Comparison of ENCODE assay signal across 26 cellular contexts in genomic region chr2:121120991-121121390, GRCh38.
"Had no signal": no experiment of that assay in that cellular context is flagged by ENCODE, and none has a peak within 500 bp of the region (broad histone marks: within the 10 kb centered on the region; RNA-seq: fewer than 3 reads in every experiment).

No MANE protein-coding gene starts in this region.

- H3K4me3 ChIP-seq: ovary, psoas muscle, right lobe of liver, sigmoid colon, stomach, thoracic aorta, thyroid gland, tibial nerve, upper lobe of left lung, uterus had no signal

- DNase-seq: naive thymus-derived CD8-positive, alpha-beta T cell; nephron progenitor cell; occipital lobe; ovary; posterior cingulate gyrus; psoas muscle; right cardiac atrium; right lobe of liver; sigmoid colon; small intestine; stimulated activated CD4-positive, alpha-beta T cell treated with anti-CD3 and anti-CD28 coated beads, Interleukin-15, amount 100 ng/mL, for 24 hours; stimulated activated CD4-positive, alpha-beta T cell treated with anti-CD3 and anti-CD28 coated beads, Interleukin-2, amount 100 ng/mL, for 24 hours; stimulated activated CD4-positive, alpha-beta T cell treated with anti-CD3 and anti-CD28 coated beads, Interleukin-2, amount 100 ng/mL, for 48 hours; stimulated activated CD4-positive, alpha-beta T cell treated with anti-CD3 and anti-CD28 coated beads, Interleukin-4, amount 100 ng/mL, for 24 hours; stimulated activated naive B cell treated with anti-CD40 and anti-IgM and Interleukin-4, amounts not matched to agents 10 μg/mL and 1 μg/mL and 100 μg/mL, for 72 hours; stimulated activated naive CD4-positive, alpha-beta T cell treated with Interleukin-2 at 50 U/mL for 16 hours; stomach; thyroid gland; trophoblast cell; upper lobe of left lung; uterus had no signal

- H2AFZ ChIP-seq: parathyroid adenoma had no signal

- H3K27me3 ChIP-seq: ovary, right lobe of liver, sigmoid colon, thyroid gland, tibial nerve, upper lobe of left lung, uterus had no signal

- H3K36me3 ChIP-seq: ovary, right lobe of liver, sigmoid colon, stomach, thoracic aorta, thyroid gland, tibial nerve, upper lobe of left lung, uterus had no signal

- H3K4me1 ChIP-seq: parathyroid adenoma, psoas muscle, right lobe of liver, sigmoid colon, stomach, thyroid gland, tibial nerve, upper lobe of left lung, uterus had no signal

- ATAC-seq: naive thymus-derived CD8-positive, alpha-beta T cell; natural killer cell treated with Interleukin-12 subunit alpha and Interleukin-12 subunit beta and Interleukin-15 and Interleukin-18, amount 100 ng/mL, for 72 hours; psoas muscle; right cardiac atrium; right lobe of liver; stimulated activated effector memory CD8-positive, alpha-beta T cell treated with anti-CD3 and anti-CD28 coated beads, Interleukin-12 subunit alpha, Interleukin-12 subunit beta, amount 100 ng/mL, for 72 hours; stimulated activated naive B cell treated with anti-CD40 and anti-IgM and Interleukin-4, amounts not matched to agents 10 μg/mL and 1 μg/mL and 100 μg/mL, for 72 hours had no signal

- FAIRE-seq: small intestine had no signal

- H3K9me3 ChIP-seq: ovary, psoas muscle, right lobe of liver, sigmoid colon, stomach, thoracic aorta, thyroid gland, tibial nerve, upper lobe of left lung, uterus had no signal

- H3K27ac ChIP-seq: ovary, parathyroid adenoma, psoas muscle, right lobe of liver, sigmoid colon, stomach, thoracic aorta, thyroid gland, tibial nerve, upper lobe of left lung, uterus had no signal

- H3K9ac ChIP-seq: parathyroid adenoma had no signal
